ENCODE assay signal across 8 cellular contexts in genomic region chrX:15143050-15143824, GRCh38.
DNase-seq lines count a peak whose midpoint lies in the region; ATAC-seq and TF ChIP-seq lines count a peak whose summit lies in the region.

No MANE protein-coding gene starts in this region.

- POLR2A ChIA-PET in WTC11 (lab: Charles Lee), result no interaction called here

- H3K27me3 Mint-ChIP-seq in WTC11 (ENCODE audit: low read depth), result no peaks in the 10 kb centered on the region

- peak; percentile 41 for DNase-seq in DND-41
- DNase-seq in NCI-H128 (lab: John Stamatoyannopoulos, UW; ENCODE audit: unreplicated experiment), result peak; percentile 1
- peak; percentile 42 for DNase-seq in WTC11 (ENCODE audit: low spot score)
- DNase-seq in cerebellar cortex (ENCODE audit: low spot score), result peak; percentile 58
- DNase-seq in right lobe of liver, result peak; percentile 49 to 55 (median 49)
- peak; percentile 10 to 17 for DNase-seq in stimulated activated CD8-positive, alpha-beta memory T cell treated with anti-CD3 and anti-CD28 coated beads, Interleukin-4, amount 100 ng/mL, for 1 hour (ENCODE audit: low read depth in 2 of 2, low spot score in 1 of 2)
- no peak for DNase-seq in GM19238 (ENCODE audit: insufficient read length, low spot score)

- H3K36me3 ChIP-seq in DND-41 (ENCODE audit: insufficient read depth, low read length) (no peaks in the 10 kb centered on the region), right lobe of liver (no peaks in the 10 kb centered on the region)

- CTCF ChIA-PET in WTC11 (lab: Charles Lee), result interaction anchor here (0.6 to 1.8 kb wide), 11 partner anchors 10 to 1086 kb away, joined by 3 to 8 read pairs (median 3); no protein-coding TSS in a partner anchor

- no peak overlapping the region for H3K4me3 ChIP-seq in DND-41 (ENCODE audit: low read depth in 1 of 2, low read length in 2 of 2)
- no peak overlapping the region for H3K4me3 ChIP-seq in right lobe of liver

- peaks cover 3% of the 10 kb centered on the region; the same call in 1 of the 2 replicates for H3K4me1 Mint-ChIP-seq in WTC11

- no peaks in the 10 kb centered on the region for H3K36me3 Mint-ChIP-seq in WTC11

- no peak overlapping the region for H3K27ac Mint-ChIP-seq in WTC11

- intact Hi-C loops in right lobe of liver (cut with DNase I), result no loop called here

- no peak overlapping the region for H3K9ac ChIP-seq in DND-41 (ENCODE audit: low read depth, low read length)

- no peaks in the 10 kb centered on the region for H3K27me3 ChIP-seq in DND-41 (ENCODE audit: insufficient read depth, low read length, poor library complexity)
- no peaks in the 10 kb centered on the region for H3K27me3 ChIP-seq in right lobe of liver

- no peak for TF ChIP-seq POLR2A in right lobe of liver (IDR thresholded peaks at IDR 0.05)

- no peak overlapping the region for H3K4me3 Mint-ChIP-seq in WTC11

- ATAC-seq in DND-41 (ENCODE audit: insufficient read depth, low read depth) (peak; percentile 60; the same call in 2 of the 3 replicates), GM21576 (IDR thresholded peaks at IDR 0.05; ENCODE audit: unreplicated experiment) (peak; percentile 77), WTC11 (peak; percentile 80), right lobe of liver (peak; percentile 80 to 94 (median 90))

- H3K4me2 ChIP-seq in DND-41 (ENCODE audit: insufficient read depth, low read length), result no peak overlapping the region

- 9% methylated on average over 6 of the region's 6 CpGs for WGBS in right lobe of liver (ENCODE audit: insufficient coverage, low coverage, low lambda C conversion rate, missing lambda C conversion rate)

- H3K79me2 ChIP-seq in DND-41 (ENCODE audit: insufficient read depth, low read length), result no peaks in the 10 kb centered on the region

- H3K4me1 ChIP-seq in DND-41 (ENCODE audit: insufficient read depth, low read length) (no peaks in the 10 kb centered on the region), right lobe of liver (no peaks in the 10 kb centered on the region)

- H3K27ac ChIP-seq in DND-41 (ENCODE audit: low read length), result no peak overlapping the region
- H3K27ac ChIP-seq in right lobe of liver, result no peak overlapping the region

- no peaks in the 10 kb centered on the region for H4K20me1 ChIP-seq in DND-41 (ENCODE audit: insufficient read depth, low read length)

- TF ChIP-seq CTCF in DND-41 (IDR thresholded peaks at IDR 0.05; ENCODE audit: borderline replicate concordance, extremely low read depth, low read length, poor library complexity, severe bottlenecking) (peak; percentile 77), WTC11 (IDR thresholded peaks at IDR 0.05) (0 out of 2 replicates have a peak, but pooled peaks have one; percentile 21), right lobe of liver (IDR thresholded peaks at IDR 0.05) (peak; percentile 63 to 83 (median 77))

- H3K9me3 ChIP-seq in DND-41 (ENCODE audit: insufficient read depth, low read length, severe bottlenecking) (no peaks in the 10 kb centered on the region), right lobe of liver (no peaks in the 10 kb centered on the region)

- H3K9me3 Mint-ChIP-seq in WTC11, result no peaks in the 10 kb centered on the region

- H2AFZ ChIP-seq in DND-41 (ENCODE audit: low read depth, low read length), result no peak overlapping the region

TF ChIP-seq in WTC11, 78 proteins besides CTCF, POLR2A, EP300 and RAD21:
- TF ChIP-seq ZNF396 (CRISPR knock-in tag; IDR thresholded peaks at IDR 0.05; ENCODE audit: borderline replicate concordance) (no peak), TP53 (CRISPR knock-in tag; IDR thresholded peaks at IDR 0.05) (no peak), ZNF121 (CRISPR knock-in tag; IDR thresholded peaks at IDR 0.05) (no peak), E2F1 (CRISPR knock-in tag; IDR thresholded peaks at IDR 0.05) (no peak), TEAD1 (CRISPR knock-in tag; IDR thresholded peaks at IDR 0.05) (no peak), NFATC4 (CRISPR knock-in tag; IDR thresholded peaks at IDR 0.05) (no peak), RORB (CRISPR knock-in tag; IDR thresholded peaks at IDR 0.05) (no peak), MAX (CRISPR knock-in tag; IDR thresholded peaks at IDR 0.05) (no peak), PRRX2 (CRISPR knock-in tag; IDR thresholded peaks at IDR 0.05) (no peak)
- TF ChIP-seq, protein P1, sequence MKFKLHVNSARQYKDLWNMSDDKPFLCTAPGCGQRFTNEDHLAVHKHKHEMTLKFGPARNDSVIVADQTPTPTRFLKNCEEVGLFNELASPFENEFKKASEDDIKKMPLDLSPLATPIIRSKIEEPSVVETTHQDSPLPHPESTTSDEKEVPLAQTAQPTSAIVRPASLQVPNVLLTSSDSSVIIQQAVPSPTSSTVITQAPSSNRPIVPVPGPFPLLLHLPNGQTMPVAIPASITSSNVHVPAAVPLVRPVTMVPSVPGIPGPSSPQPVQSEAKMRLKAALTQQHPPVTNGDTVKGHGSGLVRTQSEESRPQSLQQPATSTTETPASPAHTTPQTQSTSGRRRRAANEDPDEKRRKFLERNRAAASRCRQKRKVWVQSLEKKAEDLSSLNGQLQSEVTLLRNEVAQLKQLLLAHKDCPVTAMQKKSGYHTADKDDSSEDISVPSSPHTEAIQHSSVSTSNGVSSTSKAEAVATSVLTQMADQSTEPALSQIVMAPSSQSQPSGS (CRISPR knock-in tag; IDR thresholded peaks at IDR 0.05; ENCODE audit: borderline replicate concordance, low read depth), result no peak
- TF ChIP-seq, protein P2, sequence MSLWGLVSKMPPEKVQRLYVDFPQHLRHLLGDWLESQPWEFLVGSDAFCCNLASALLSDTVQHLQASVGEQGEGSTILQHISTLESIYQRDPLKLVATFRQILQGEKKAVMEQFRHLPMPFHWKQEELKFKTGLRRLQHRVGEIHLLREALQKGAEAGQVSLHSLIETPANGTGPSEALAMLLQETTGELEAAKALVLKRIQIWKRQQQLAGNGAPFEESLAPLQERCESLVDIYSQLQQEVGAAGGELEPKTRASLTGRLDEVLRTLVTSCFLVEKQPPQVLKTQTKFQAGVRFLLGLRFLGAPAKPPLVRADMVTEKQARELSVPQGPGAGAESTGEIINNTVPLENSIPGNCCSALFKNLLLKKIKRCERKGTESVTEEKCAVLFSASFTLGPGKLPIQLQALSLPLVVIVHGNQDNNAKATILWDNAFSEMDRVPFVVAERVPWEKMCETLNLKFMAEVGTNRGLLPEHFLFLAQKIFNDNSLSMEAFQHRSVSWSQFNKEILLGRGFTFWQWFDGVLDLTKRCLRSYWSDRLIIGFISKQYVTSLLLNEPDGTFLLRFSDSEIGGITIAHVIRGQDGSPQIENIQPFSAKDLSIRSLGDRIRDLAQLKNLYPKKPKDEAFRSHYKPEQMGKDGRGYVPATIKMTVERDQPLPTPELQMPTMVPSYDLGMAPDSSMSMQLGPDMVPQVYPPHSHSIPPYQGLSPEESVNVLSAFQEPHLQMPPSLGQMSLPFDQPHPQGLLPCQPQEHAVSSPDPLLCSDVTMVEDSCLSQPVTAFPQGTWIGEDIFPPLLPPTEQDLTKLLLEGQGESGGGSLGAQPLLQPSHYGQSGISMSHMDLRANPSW (CRISPR knock-in tag; conservative IDR thresholded peaks at IDR 0.05; ENCODE audit: low read depth), result no peak

Comparison
In these comparisons a context has a peak if more than half of its experiments do, and no peak if none do; other contexts are left out.
1. CTCF ChIP-seq: peak in every context shown above with its lines; median percentile 77 in DND-41; 77 in right lobe of liver; 21 in WTC11.